Comparison of ENCODE assay signal across 28 cellular contexts in the genomic region with DNA sequence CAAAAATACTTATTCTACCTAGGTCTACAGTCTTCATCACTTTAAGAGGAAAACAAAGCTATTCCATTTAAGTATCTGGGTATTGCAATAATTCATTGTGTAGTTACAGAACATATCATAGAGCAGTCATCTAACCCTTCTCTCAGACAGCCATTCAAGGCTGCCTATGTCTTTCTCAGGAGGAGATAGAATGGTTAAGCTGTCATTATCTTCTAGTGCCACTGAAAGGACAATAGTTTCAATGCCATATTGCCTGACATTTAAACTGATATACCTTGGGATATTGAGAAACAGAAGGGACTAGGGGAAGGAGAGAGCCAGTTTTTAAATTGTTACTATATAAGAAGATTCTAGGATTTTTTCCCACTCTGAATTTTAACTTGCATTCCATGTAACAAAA.
"Had no signal": no experiment of that assay in that cellular context is flagged by ENCODE, and none has a peak within 500 bp of the region (broad histone marks: within the 10 kb centered on the region; RNA-seq: fewer than 3 reads in every experiment).

No MANE protein-coding gene starts in this region.

- ATAC-seq: effector memory CD8-positive, alpha-beta T cell; esophagus mucosa; foreskin keratinocyte; gastrocnemius medialis; gastroesophageal sphincter; heart left ventricle; heart right ventricle had no signal

- H3K27ac Mint-ChIP-seq: dendritic cell treated with granulocyte-macrophage colony-stimulating factor and Interleukin-4, amounts not matched to agents 40 ng/mL and 50 ng/mL, for 4 days; effector memory CD8-positive, alpha-beta T cell; endodermal cell had no signal

- H2AFZ ChIP-seq: hepatocyte had no signal

- H3K79me2 ChIP-seq: hepatocyte had no signal

- H3K27me3 Mint-ChIP-seq: dendritic cell treated with granulocyte-macrophage colony-stimulating factor and Interleukin-4, amounts not matched to agents 40 ng/mL and 50 ng/mL, for 4 days; effector memory CD8-positive, alpha-beta T cell had no signal

- H3K27ac ChIP-seq: colonic mucosa, coronary artery, dorsolateral prefrontal cortex, epithelial cell of prostate, esophagus muscularis mucosa, esophagus squamous epithelium, foreskin keratinocyte, gastrocnemius medialis, gastroesophageal sphincter, heart left ventricle, heart right ventricle, hepatocyte had no signal

- H3K9me3 Mint-ChIP-seq: endodermal cell had no signal

- H3K9me3 ChIP-seq: colonic mucosa, esophagus muscularis mucosa, esophagus squamous epithelium, gastrocnemius medialis, gastroesophageal sphincter, heart left ventricle, heart right ventricle had no signal

- H3K4me3 ChIP-seq: colonic mucosa, coronary artery, dorsolateral prefrontal cortex, esophagus muscularis mucosa, esophagus squamous epithelium, gastrocnemius medialis, gastroesophageal sphincter, heart left ventricle, heart right ventricle, hepatocyte had no signal

- H3K36me3 ChIP-seq: colonic mucosa, esophagus muscularis mucosa, esophagus squamous epithelium, gastrocnemius medialis, gastroesophageal sphincter, heart left ventricle, heart right ventricle had no signal

- H3K4me2 ChIP-seq: hepatocyte had no signal

- H3K4me3 Mint-ChIP-seq: dendritic cell treated with granulocyte-macrophage colony-stimulating factor and Interleukin-4, amounts not matched to agents 40 ng/mL and 50 ng/mL, for 4 days; effector memory CD8-positive, alpha-beta T cell; endodermal cell had no signal

- H3K4me1 ChIP-seq: colonic mucosa, esophagus muscularis mucosa, foreskin keratinocyte, gastrocnemius medialis, gastroesophageal sphincter, heart left ventricle, heart right ventricle had no signal

- H3K27me3 ChIP-seq: colonic mucosa, dorsolateral prefrontal cortex, esophagus muscularis mucosa, esophagus squamous epithelium, foreskin keratinocyte, gastrocnemius medialis, gastroesophageal sphincter, heart left ventricle, heart right ventricle, hepatocyte had no signal

- FAIRE-seq: endothelial cell of umbilical vein, frontal cortex had no signal

- DNase-seq: colonic mucosa; cortex of kidney; dermis blood vessel endothelial cell; dorsolateral prefrontal cortex; effector CD4-positive, alpha-beta T cell; effector CD8-positive, alpha-beta T cell; effector memory CD4-positive, alpha-beta T cell; effector memory CD8-positive, alpha-beta T cell; endodermal cell; erythroblast; esophagus squamous epithelium; foreskin fibroblast; foreskin keratinocyte; foreskin melanocyte; gastrocnemius medialis; glutamatergic neuron; head of caudate nucleus; heart left ventricle; heart right ventricle had no signal
